18 cellular contexts compared by ENCODE assay signal in the genomic region with DNA sequence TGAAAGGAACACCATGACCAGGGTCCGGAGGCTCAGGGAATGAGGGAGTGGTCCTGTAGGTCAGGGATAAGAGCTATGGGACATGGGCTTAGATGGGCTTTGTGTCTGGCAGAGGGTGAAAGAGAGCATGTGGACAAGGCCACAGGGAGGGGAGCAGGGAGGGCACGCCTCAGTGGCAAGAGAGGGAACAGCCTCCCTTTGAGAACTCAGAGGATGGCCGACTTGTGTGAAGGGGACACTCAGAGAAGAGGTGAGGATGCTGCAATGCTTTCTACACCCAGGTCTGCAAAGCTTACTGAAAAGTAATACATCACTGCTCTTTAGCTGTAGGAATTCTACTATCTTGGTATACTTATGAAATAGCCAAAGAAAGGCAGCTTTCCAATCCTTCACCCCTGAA. TPM values are rescaled to one million over a fixed set of nuclear protein-coding genes. Genes with fewer than 3 reads are reported as not detected.
DNase-seq lines count a peak whose midpoint lies in the region; ATAC-seq and TF ChIP-seq lines count a peak whose summit lies in the region.
"Had no signal": no experiment of that assay in that cellular context is flagged by ENCODE, and none has a peak within 500 bp of the region (broad histone marks: within the 10 kb centered on the region; RNA-seq: fewer than 3 reads in every experiment).

No MANE protein-coding gene starts in this region.

- no peak overlapping the region for H3K27ac ChIP-seq in ascending aorta
- H3K27ac ChIP-seq in effector memory CD4-positive, alpha-beta T cell (ENCODE audit: insufficient read depth, low read length, poor library complexity, severe bottlenecking) = no peak overlapping the region
- H3K27ac ChIP-seq: BLaER1, GM23248, HL-60 had no signal

- H3K36me3 Mint-ChIP-seq in central memory CD8-positive, alpha-beta T cell (ENCODE audit: insufficient read depth) = peaks cover 2% of the 10 kb centered on the region
- peaks cover 0 to 4% of the 10 kb centered on the region in 2 donors for H3K36me3 Mint-ChIP-seq in activated T-cell treated with anti-CD3 and anti-CD28 coated beads, Interleukin-2, amount 50 U/mL, for 72 hours (ENCODE audit: insufficient read depth in 2 of 2)

- peaks cover 18% of the 10 kb centered on the region for H3K4me1 Mint-ChIP-seq in stimulated activated naive CD8-positive, alpha-beta T cell treated with anti-CD3 and anti-CD28 coated beads, Interleukin-15, amount 100 ng/mL, for 72 hours
- H3K4me1 Mint-ChIP-seq in central memory CD8-positive, alpha-beta T cell = peaks cover 4% of the 10 kb centered on the region
- H3K4me1 Mint-ChIP-seq in activated T-cell treated with anti-CD3 and anti-CD28 coated beads, Interleukin-2, amount 50 U/mL, for 72 hours (ENCODE audit: low read depth) = peaks cover 3% of the 10 kb centered on the region

- peak overlapping the region; percentile 59 to 84 for H3K27ac Mint-ChIP-seq in stimulated activated naive CD8-positive, alpha-beta T cell treated with anti-CD3 and anti-CD28 coated beads, Interleukin-15, amount 100 ng/mL, for 72 hours
- H3K27ac Mint-ChIP-seq in central memory CD8-positive, alpha-beta T cell (ENCODE audit: low read depth) = peak overlapping the region; percentile 22
- no peak overlapping the region for H3K27ac Mint-ChIP-seq in activated T-cell treated with anti-CD3 and anti-CD28 coated beads, Interleukin-2, amount 50 U/mL, for 72 hours
- H3K27ac Mint-ChIP-seq: CD8-positive, alpha-beta T cell had no signal

- no peak overlapping the region for H3K4me3 Mint-ChIP-seq in stimulated activated naive CD8-positive, alpha-beta T cell treated with anti-CD3 and anti-CD28 coated beads, Interleukin-15, amount 100 ng/mL, for 72 hours
- no peak overlapping the region for H3K4me3 Mint-ChIP-seq in central memory CD8-positive, alpha-beta T cell
- no peak overlapping the region for H3K4me3 Mint-ChIP-seq in activated T-cell treated with anti-CD3 and anti-CD28 coated beads, Interleukin-2, amount 50 U/mL, for 72 hours
- H3K4me3 Mint-ChIP-seq: CD14-positive monocyte; CD8-positive, alpha-beta T cell had no signal

- ATAC-seq in stimulated activated naive CD8-positive, alpha-beta T cell treated with anti-CD3 and anti-CD28 coated beads, Interleukin-15, amount 100 ng/mL, for 72 hours = no peak
- ATAC-seq in stimulated activated naive CD8-positive, alpha-beta T cell treated with anti-CD3 and anti-CD28 coated beads, Interleukin-15, Interleukin-2, amounts not matched to agents 100 U/mL and 50 U/mL, for 24 hours = no peak
- ATAC-seq in central memory CD8-positive, alpha-beta T cell (replicated peaks; ENCODE audit: extremely low read depth, poor library complexity, severe bottlenecking) = no peak
- ATAC-seq in activated T-cell treated with anti-CD3 and anti-CD28 coated beads, Interleukin-2, amount 50 U/mL, for 72 hours (replicated peaks in 1 of 2) = no peak
- no peak for ATAC-seq in GM21723 (IDR thresholded peaks at IDR 0.05; ENCODE audit: unreplicated experiment)
- ATAC-seq: CD8-positive, alpha-beta T cell had no signal

- TF ChIP-seq CTCF in ascending aorta (IDR thresholded peaks at IDR 0.05) = no peak

- intact Hi-C loops in ascending aorta (cut with DNase I) = no loop called here

- H3K9me3 Mint-ChIP-seq in stimulated activated naive CD8-positive, alpha-beta T cell treated with anti-CD3 and anti-CD28 coated beads, Interleukin-15, amount 100 ng/mL, for 72 hours = no peaks in the 10 kb centered on the region
- H3K9me3 Mint-ChIP-seq in central memory CD8-positive, alpha-beta T cell = no peaks in the 10 kb centered on the region
- no peaks in the 10 kb centered on the region for H3K9me3 Mint-ChIP-seq in activated T-cell treated with anti-CD3 and anti-CD28 coated beads, Interleukin-2, amount 50 U/mL, for 72 hours
- H3K9me3 Mint-ChIP-seq: CD8-positive, alpha-beta T cell had no signal

- no peaks in the 10 kb centered on the region for H3K4me1 ChIP-seq in ascending aorta
- peaks cover 5% of the 10 kb centered on the region for H3K4me1 ChIP-seq in effector memory CD4-positive, alpha-beta T cell (ENCODE audit: control insufficient read depth, insufficient read depth, low read length, poor library complexity, severe bottlenecking)
- H3K4me1 ChIP-seq: HAP-1 had no signal

- H3K36me3 ChIP-seq in ascending aorta = peaks cover 0 to 14% of the 10 kb centered on the region in 2 donors
- no peaks in the 10 kb centered on the region for H3K36me3 ChIP-seq in effector memory CD4-positive, alpha-beta T cell (ENCODE audit: control insufficient read depth, insufficient read depth, low read length)
- H3K36me3 ChIP-seq: BLaER1, HAP-1 had no signal

- no peak for DNase-seq in stimulated activated naive CD8-positive, alpha-beta T cell treated with anti-CD3 and anti-CD28 coated beads, Interleukin-15, amount 100 ng/mL, for 72 hours
- no peak for DNase-seq in stimulated activated naive CD8-positive, alpha-beta T cell treated with anti-CD3 and anti-CD28 coated beads, Interleukin-15, Interleukin-2, amounts not matched to agents 100 U/mL and 50 U/mL, for 24 hours
- DNase-seq in SK-N-DZ (ENCODE audit: low spot score) (peak; percentile 14), ascending aorta (ENCODE audit: low spot score in 2 of 2) (no peak)
- no peak for DNase-seq in central memory CD8-positive, alpha-beta T cell (ENCODE audit: low spot score in 2 of 2)
- no peak for DNase-seq in effector memory CD4-positive, alpha-beta T cell
- DNase-seq in activated T-cell treated with anti-CD3 and anti-CD28 coated beads, Interleukin-2, amount 50 U/mL, for 72 hours = no peak
- DNase-seq: 8988T; Calu3; CD8-positive, alpha-beta T cell; DMS79 treated with DMSO at 0.1 percent for 48 hours; GF-D8; GM23248 had no signal

- no peaks in the 10 kb centered on the region for H3K9me3 ChIP-seq in ascending aorta
- H3K9me3 ChIP-seq in effector memory CD4-positive, alpha-beta T cell (ENCODE audit: control insufficient read depth, low read length) = no peaks in the 10 kb centered on the region
- H3K9me3 ChIP-seq: BLaER1, HAP-1 had no signal

- no peaks in the 10 kb centered on the region for H3K27me3 ChIP-seq in ascending aorta
- H3K27me3 ChIP-seq in effector memory CD4-positive, alpha-beta T cell (replicated peaks; ENCODE audit: control insufficient read depth, insufficient read depth, low read length, poor library complexity, severe bottlenecking) = no peaks in the 10 kb centered on the region
- H3K27me3 ChIP-seq: BLaER1 had no signal

- no peaks in the 10 kb centered on the region for H3K27me3 Mint-ChIP-seq in stimulated activated naive CD8-positive, alpha-beta T cell treated with anti-CD3 and anti-CD28 coated beads, Interleukin-15, amount 100 ng/mL, for 72 hours
- H3K27me3 Mint-ChIP-seq in central memory CD8-positive, alpha-beta T cell = no peaks in the 10 kb centered on the region
- H3K27me3 Mint-ChIP-seq in activated T-cell treated with anti-CD3 and anti-CD28 coated beads, Interleukin-2, amount 50 U/mL, for 72 hours (ENCODE audit: low read depth) = no peaks in the 10 kb centered on the region

- no peak overlapping the region for H3K4me3 ChIP-seq in ascending aorta
- no peak overlapping the region for H3K4me3 ChIP-seq in effector memory CD4-positive, alpha-beta T cell (ENCODE audit: insufficient read depth, low read depth, low read length, poor library complexity, severe bottlenecking)
- H3K4me3 ChIP-seq: BLaER1, GM23248, HAP-1 had no signal

RNA-seq across cellular contexts. Expression of a gene that starts 23.5 kb away (rescaled TPM):
- 13.5 and 13.8 TPM in 2 replicates for polyA plus RNA-seq in SK-N-DZ (2014; cell fraction: cytosol; rRNA removed)
- polyA plus RNA-seq in SK-N-DZ (2014; cell fraction: nucleus; rRNA removed) = 18.9 and 27.4 TPM in 2 replicates
- total RNA-seq in ascending aorta = 2.9 TPM
- 10 to 100 TPM; 77.0 to 82.6 TPM for total RNA-seq in activated T-cell treated with anti-CD3 and anti-CD28 coated beads, Interleukin-2, amount 50 U/mL, for 72 hours

Comparison
In these comparisons a context has a peak if more than half of its experiments do, and no peak if none do; other contexts are left out.
1. RNA of a gene that starts 23.5 kb away (total RNA-seq): 77.0 to 82.6 TPM in activated T-cell treated with anti-CD3 and anti-CD28 coated beads, Interleukin-2, amount 50 U/mL, for 72 hours; 2.9 TPM in ascending aorta (single experiment); every median in the first group is over 10 times any median in the second.